Comparison of ENCODE assay signal across 14 cellular contexts in genomic region chr19:48990400-48990799, GRCh38. TPM values are rescaled to one million over a fixed set of nuclear protein-coding genes. Genes with fewer than 3 reads are reported as not detected.
DNase-seq lines count a peak whose midpoint lies in the region; ATAC-seq and TF ChIP-seq lines count a peak whose summit lies in the region.
"Had no signal": no experiment of that assay in that cellular context is flagged by ENCODE, and none has a peak within 500 bp of the region (broad histone marks: within the 10 kb centered on the region; RNA-seq: fewer than 3 reads in every experiment).

No MANE protein-coding gene starts in this region.

- peaks cover 38% of the 10 kb centered on the region for H3K4me1 Mint-ChIP-seq in activated T-helper 17 cell treated with anti-CD3 and anti-CD28 coated beads, Interleukin-2, amount 50 U/mL, for 72 hours
- H3K4me1 Mint-ChIP-seq in stimulated activated effector memory CD8-positive, alpha-beta T cell treated with anti-CD3 and anti-CD28 coated beads, Interleukin-12 subunit alpha, Interleukin-12 subunit beta, amount 100 ng/mL, for 72 hours: peaks cover 61% of the 10 kb centered on the region

- TF ChIP-seq POLR2A in heart left ventricle (IDR thresholded peaks at IDR 0.05): no peak
- TF ChIP-seq POLR2A in gastroesophageal sphincter (IDR thresholded peaks at IDR 0.05): no peak

- no peaks in the 10 kb centered on the region for H3K27me3 Mint-ChIP-seq in activated T-helper 17 cell treated with anti-CD3 and anti-CD28 coated beads, Interleukin-2, amount 50 U/mL, for 72 hours

- ATAC-seq in heart left ventricle (no peak), Right ventricle myocardium inferior (no peak), gastroesophageal sphincter (no peak)
- no peak for ATAC-seq in activated T-helper 17 cell treated with anti-CD3 and anti-CD28 coated beads, Interleukin-2, amount 50 U/mL, for 72 hours (replicated peaks)
- ATAC-seq in stimulated activated effector memory CD8-positive, alpha-beta T cell treated with anti-CD3 and anti-CD28 coated beads, Interleukin-12 subunit alpha, Interleukin-12 subunit beta, amount 100 ng/mL, for 72 hours: no peak
- ATAC-seq: activated T-cell treated with anti-CD3 and anti-CD28 coated beads, Interleukin-2, amount 50 U/mL, for 4 hours had no signal

- DNase-seq in heart left ventricle: no peak
- DNase-seq in Right ventricle myocardium inferior (ENCODE audit: missing footprints): no peak
- DNase-seq in stimulated activated effector memory CD8-positive, alpha-beta T cell treated with anti-CD3 and anti-CD28 coated beads, Interleukin-12 subunit alpha, Interleukin-12 subunit beta, amount 100 ng/mL, for 72 hours (ENCODE audit: low spot score in 2 of 2): no peak
- DNase-seq in OCI-M1 (lab: John Stamatoyannopoulos, UW): no peak
- DNase-seq in anterior cingulate cortex (lab: John Stamatoyannopoulos, UW): no peak
- DNase-seq in HK-2 (ENCODE audit: unreplicated experiment): no peak
- DNase-seq: activated T-cell treated with anti-CD3 and anti-CD28 coated beads, Interleukin-2, amount 50 U/mL, for 4 hours; Kasumi-1; NCI-H187 treated with DMSO at 0.1 percent for 48 hours had no signal

- 27 to 35% (median 33%) methylated on average over 4 of the region's 4 CpGs for WGBS in heart left ventricle, 4 donors
- WGBS in gastroesophageal sphincter (ENCODE audit: low coverage in 1 of 2), 2 donors: 53 to 63% methylated on average over 4 of the region's 4 CpGs

- H3K27ac Mint-ChIP-seq in activated T-helper 17 cell treated with anti-CD3 and anti-CD28 coated beads, Interleukin-2, amount 50 U/mL, for 72 hours: peak overlapping the region; percentile 25
- peak overlapping the region; percentile 100 for H3K27ac Mint-ChIP-seq in stimulated activated effector memory CD8-positive, alpha-beta T cell treated with anti-CD3 and anti-CD28 coated beads, Interleukin-12 subunit alpha, Interleukin-12 subunit beta, amount 100 ng/mL, for 72 hours

- H3K27me3 ChIP-seq in heart left ventricle (no peaks in the 10 kb centered on the region), gastroesophageal sphincter (no peaks in the 10 kb centered on the region)

- intact Hi-C loops in heart left ventricle (cut with DNase I): loop anchor here in 4 of 10 donors (5.0 to 10.0 kb wide), 4 partner anchors 157 to 224 kb away; no protein-coding TSS in a partner anchor
- intact Hi-C loops in Right ventricle myocardium inferior (cut with DNase I): no loop called here

- peak overlapping the region in 8 of 12 donors; percentile 6 to 99 (median 86) for H3K4me3 ChIP-seq in heart left ventricle
- H3K4me3 ChIP-seq in gastroesophageal sphincter: peak overlapping the region in 1 of 2 donors; percentile 66
- H3K4me3 ChIP-seq: lung had no signal

- peak overlapping the region; percentile 8 for H3K4me3 Mint-ChIP-seq in activated T-helper 17 cell treated with anti-CD3 and anti-CD28 coated beads, Interleukin-2, amount 50 U/mL, for 72 hours
- H3K4me3 Mint-ChIP-seq in stimulated activated effector memory CD8-positive, alpha-beta T cell treated with anti-CD3 and anti-CD28 coated beads, Interleukin-12 subunit alpha, Interleukin-12 subunit beta, amount 100 ng/mL, for 72 hours: no peak overlapping the region
- H3K4me3 Mint-ChIP-seq: activated T-cell treated with anti-CD3 and anti-CD28 coated beads, Interleukin-2, amount 50 U/mL, for 4 hours had no signal

- no peak for TF ChIP-seq CTCF in heart left ventricle (IDR thresholded peaks at IDR 0.05)
- TF ChIP-seq CTCF in gastroesophageal sphincter (IDR thresholded peaks at IDR 0.05): no peak

- H3K36me3 ChIP-seq in heart left ventricle (peaks cover 0 to 43% (median 34%) of the 10 kb centered on the region in 9 donors), gastroesophageal sphincter (peaks cover 0 to 56% of the 10 kb centered on the region in 2 donors)

- peaks cover 86% of the 10 kb centered on the region for H3K36me3 Mint-ChIP-seq in activated T-helper 17 cell treated with anti-CD3 and anti-CD28 coated beads, Interleukin-2, amount 50 U/mL, for 72 hours (ENCODE audit: low read depth)
- H3K36me3 Mint-ChIP-seq in stimulated activated effector memory CD8-positive, alpha-beta T cell treated with anti-CD3 and anti-CD28 coated beads, Interleukin-12 subunit alpha, Interleukin-12 subunit beta, amount 100 ng/mL, for 72 hours: peaks cover 86% of the 10 kb centered on the region

- H3K9me3 Mint-ChIP-seq in activated T-helper 17 cell treated with anti-CD3 and anti-CD28 coated beads, Interleukin-2, amount 50 U/mL, for 72 hours: no peaks in the 10 kb centered on the region
- no peaks in the 10 kb centered on the region for H3K9me3 Mint-ChIP-seq in stimulated activated effector memory CD8-positive, alpha-beta T cell treated with anti-CD3 and anti-CD28 coated beads, Interleukin-12 subunit alpha, Interleukin-12 subunit beta, amount 100 ng/mL, for 72 hours
- H3K9me3 Mint-ChIP-seq: activated T-cell treated with anti-CD3 and anti-CD28 coated beads, Interleukin-2, amount 50 U/mL, for 4 hours had no signal

- TF ChIP-seq EP300 in gastroesophageal sphincter (IDR thresholded peaks at IDR 0.05): no peak

- H3K4me1 ChIP-seq in heart left ventricle: peaks cover 6 to 48% (median 35%) of the 10 kb centered on the region in 12 donors
- H3K4me1 ChIP-seq in gastroesophageal sphincter: peaks cover 0 to 43% (median 29%) of the 10 kb centered on the region in 3 donors
- H3K4me1 ChIP-seq: parathyroid adenoma had no signal

- H3K9me3 ChIP-seq in heart left ventricle: no peaks in the 10 kb centered on the region
- no peaks in the 10 kb centered on the region for H3K9me3 ChIP-seq in gastroesophageal sphincter

- H3K27ac ChIP-seq in heart left ventricle: peak overlapping the region in 11 of 12 donors; percentile 90 to 99 (median 96)
- H3K27ac ChIP-seq in gastroesophageal sphincter: peak overlapping the region in 3 of 4 donors; percentile 43 to 95 (median 46)
- H3K27ac ChIP-seq: parathyroid adenoma had no signal

RNA-seq across cellular contexts. Expression of gene GYS1, which starts 2.7 kb away (rescaled TPM):
- total RNA-seq in heart left ventricle: 100 to 1,000 TPM; 125 to 264 (median 173) TPM
- polyA plus RNA-seq in heart left ventricle: 100 to 1,000 TPM; 114 to 154 TPM
- 99.1 TPM for total RNA-seq in Right ventricle myocardium inferior
- total RNA-seq in activated T-helper 17 cell treated with anti-CD3 and anti-CD28 coated beads, Interleukin-2, amount 50 U/mL, for 72 hours: 10 to 100 TPM; 50.8 to 99.9 TPM
- 10 to 100 TPM; 22.1 to 44.4 (median 38.5) TPM for total RNA-seq in gastroesophageal sphincter

RNA-seq across cellular contexts. Expression of gene RUVBL2, which starts 3.3 kb away (rescaled TPM):
- total RNA-seq in heart left ventricle (10 to 100 TPM; 41.4 to 93.9 (median 50.9) TPM), Right ventricle myocardium inferior (46.8 TPM), gastroesophageal sphincter (10 to 100 TPM; 69.4 to 96.5 (median 84.2) TPM)
- polyA plus RNA-seq in heart left ventricle: 100 to 1,000 TPM in 1 of 2 donors, 10 to 100 TPM in 1; 68.0 to 109 TPM
- 100 to 1,000 TPM; 100 to 166 TPM for total RNA-seq in activated T-helper 17 cell treated with anti-CD3 and anti-CD28 coated beads, Interleukin-2, amount 50 U/mL, for 72 hours

RNA-seq across cellular contexts. Expression of gene FTL, which starts 25.3 kb away (rescaled TPM):
- total RNA-seq in heart left ventricle (1,000 to 10,000 TPM in 4 of 9 donors, 100 to 1,000 TPM in 5; 484 to 6,770 (median 857) TPM), Right ventricle myocardium inferior (1,007 TPM), gastroesophageal sphincter (1,000 to 10,000 TPM; 2,478 to 4,094 (median 2,824) TPM)
- 1,000 to 10,000 TPM in 1 of 2 donors, 100 to 1,000 TPM in 1; 836 to 1,542 TPM for polyA plus RNA-seq in heart left ventricle
- total RNA-seq in activated T-helper 17 cell treated with anti-CD3 and anti-CD28 coated beads, Interleukin-2, amount 50 U/mL, for 72 hours: 1,000 to 10,000 TPM; 1,320 to 1,710 TPM

RNA-seq across cellular contexts. Expression of gene LHB, which starts 26.5 kb away (rescaled TPM):
- total RNA-seq in heart left ventricle: not detected
- polyA plus RNA-seq in heart left ventricle: not detected
- total RNA-seq in Right ventricle myocardium inferior: not detected
- not detected for total RNA-seq in activated T-helper 17 cell treated with anti-CD3 and anti-CD28 coated beads, Interleukin-2, amount 50 U/mL, for 72 hours
- total RNA-seq in gastroesophageal sphincter: not detected
- total RNA-seq: activated T-cell treated with anti-CD3 and anti-CD28 coated beads, Interleukin-2, amount 50 U/mL, for 4 hours; bronchial epithelial cell had no signal

RNA-seq across cellular contexts. Expression of gene CGB3, which starts 33.7 kb away (rescaled TPM):
- total RNA-seq in heart left ventricle (not detected), Right ventricle myocardium inferior (not detected), gastroesophageal sphincter (not detected)
- polyA plus RNA-seq in heart left ventricle: not detected
- total RNA-seq in activated T-helper 17 cell treated with anti-CD3 and anti-CD28 coated beads, Interleukin-2, amount 50 U/mL, for 72 hours: not detected
- total RNA-seq: activated T-cell treated with anti-CD3 and anti-CD28 coated beads, Interleukin-2, amount 50 U/mL, for 4 hours; bronchial epithelial cell; lung had no signal
- polyA plus RNA-seq: lung had no signal
